ENCODE assay signal across 30 cellular contexts in the genomic region with DNA sequence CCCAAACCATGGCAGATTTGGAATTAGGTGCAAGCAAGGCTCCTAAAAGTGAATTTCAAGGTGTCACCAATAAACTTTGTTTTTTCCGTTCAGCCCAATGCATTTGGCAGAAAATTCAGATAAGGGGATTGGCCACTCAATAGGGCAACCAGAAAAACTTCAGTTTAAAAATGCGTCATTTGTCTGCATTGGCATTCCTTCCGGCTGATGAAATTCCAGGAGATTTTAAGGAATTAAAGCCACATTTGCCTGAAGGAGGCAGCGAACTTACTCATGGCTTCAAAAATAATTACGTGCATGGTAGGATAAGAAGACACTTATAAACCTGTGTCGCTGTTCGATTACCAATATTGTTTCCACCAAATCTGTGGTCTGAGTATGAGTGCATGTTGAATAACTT.
"Had no signal": no experiment of that assay in that cellular context is flagged by ENCODE, and none has a peak within 500 bp of the region (broad histone marks: within the 10 kb centered on the region; RNA-seq: fewer than 3 reads in every experiment).

No MANE protein-coding gene starts in this region.

- H3K4me3 ChIP-seq: heart right ventricle, lung, mucosa of descending colon, prostate gland, right atrium auricular region, smooth muscle cell, stomach, thyroid gland, vagina had no signal

- H3K9me3 ChIP-seq: heart right ventricle, mucosa of descending colon, prostate gland, right atrium auricular region, stomach, thyroid gland, vagina had no signal

- H3K9me3 Mint-ChIP-seq: immature natural killer cell; mesothelial cell of epicardium; natural killer cell treated with Interleukin-12 subunit alpha and Interleukin-12 subunit beta and Interleukin-15 and Interleukin-18, amount 100 ng/mL, for 72 hours; neural crest cell had no signal

- H3K36me3 Mint-ChIP-seq: immature natural killer cell; memory B cell; mesothelial cell of epicardium; naive B cell; natural killer cell treated with Interleukin-12 subunit alpha and Interleukin-12 subunit beta and Interleukin-15 and Interleukin-18, amount 100 ng/mL, for 72 hours had no signal

- H3K4me2 ChIP-seq: smooth muscle cell had no signal

- H3K27me3 Mint-ChIP-seq: memory B cell had no signal

- H3K27ac ChIP-seq: epithelial cell of prostate, heart right ventricle, prostate gland, right atrium auricular region, stomach, thyroid gland, vagina had no signal

- H3K4me1 ChIP-seq: heart right ventricle, prostate gland, right atrium auricular region, thyroid gland, vagina had no signal

- H3K27me3 ChIP-seq: right atrium auricular region, stomach, thyroid gland, vagina had no signal

- H3K4me1 Mint-ChIP-seq: immature natural killer cell, memory B cell, mesothelial cell of epicardium, naive B cell had no signal

- H3K4me3 Mint-ChIP-seq: immature natural killer cell; memory B cell; mesothelial cell of epicardium; naive B cell; natural killer cell treated with Interleukin-12 subunit alpha and Interleukin-12 subunit beta and Interleukin-15 and Interleukin-18, amount 100 ng/mL, for 72 hours; neural crest cell had no signal

- H3K27ac Mint-ChIP-seq: immature natural killer cell; memory B cell; mesothelial cell of epicardium; naive B cell; natural killer cell treated with Interleukin-12 subunit alpha and Interleukin-12 subunit beta and Interleukin-15 and Interleukin-18, amount 100 ng/mL, for 72 hours had no signal

- DNase-seq: cortex of kidney; foreskin melanocyte; glutamatergic neuron; heart right ventricle; hippocampal formation; immature natural killer cell; islet precursor cell; kidney glomerular epithelial cell; left colon; left ventricle myocardium superior; mucosa of descending colon; naive B cell; stimulated activated CD4-positive, alpha-beta T cell treated with anti-CD3 and anti-CD28 coated beads, Interleukin-12 subunit alpha, Interleukin-12 subunit beta, amount 100 ng/mL, for 4 hours; stimulated activated CD4-positive, alpha-beta T cell treated with anti-CD3 and anti-CD28 coated beads, Interleukin-1b, Interleukin-23, amount 100 ng/mL, for 48 hours; stimulated activated CD4-positive, alpha-beta T cell treated with anti-CD3 and anti-CD28 coated beads, Interleukin-4, amount 100 ng/mL, for 1 hour; stimulated activated CD8-positive, alpha-beta memory T cell treated with anti-CD3 and anti-CD28 coated beads, Interleukin-4, amount 100 ng/mL, for 48 hours; stimulated activated naive CD4-positive, alpha-beta T cell treated with Interleukin-2 at 50 U/mL for 16 hours; stomach; thyroid gland; trophoblast cell had no signal

- H3K36me3 ChIP-seq: heart right ventricle, prostate gland, right atrium auricular region, stomach, thyroid gland, vagina had no signal
